Comparison of ENCODE assay signal across 9 cellular contexts in genomic region chr17:57284583-57284982, GRCh38. TPM values are rescaled to one million over a fixed set of nuclear protein-coding genes. Genes with fewer than 3 reads are reported as not detected.
DNase-seq lines count a peak whose midpoint lies in the region; ATAC-seq, FAIRE-seq and TF ChIP-seq lines count a peak whose summit lies in the region.
"Had no signal": no experiment of that assay in that cellular context is flagged by ENCODE, and none has a peak within 500 bp of the region (broad histone marks: within the 10 kb centered on the region; RNA-seq: fewer than 3 reads in every experiment).

No MANE protein-coding gene starts in this region.

- peak; percentile 25 for ATAC-seq in DND-41 (ENCODE audit: insufficient read depth, low read depth)
- ATAC-seq in natural killer cell treated with Interleukin-12 subunit alpha and Interleukin-12 subunit beta and Interleukin-15 and Interleukin-18, amount 100 ng/mL, for 72 hours: no peak

- H3K9me3 ChIP-seq in DND-41 (ENCODE audit: insufficient read depth, low read length, severe bottlenecking): no peaks in the 10 kb centered on the region
- H3K9me3 ChIP-seq in HUES48 (ENCODE audit: control insufficient read depth, insufficient read depth, low read length): no peaks in the 10 kb centered on the region
- H3K9me3 ChIP-seq in PC-9 (ENCODE audit: insufficient read depth, low read depth): no peaks in the 10 kb centered on the region
- H3K9me3 ChIP-seq: esophagus muscularis mucosa had no signal

- no peak for TF ChIP-seq CTCF in DND-41 (IDR thresholded peaks at IDR 0.05; ENCODE audit: borderline replicate concordance, extremely low read depth, low read length, poor library complexity, severe bottlenecking)
- TF ChIP-seq CTCF in PC-9 (conservative IDR thresholded peaks at IDR 0.05): no peak

- no peaks in the 10 kb centered on the region for H3F3A ChIP-seq in PC-9 (ENCODE audit: insufficient read depth, low read depth)

- H3K4me1 ChIP-seq in DND-41 (ENCODE audit: insufficient read depth, low read length) (peaks cover 98% of the 10 kb centered on the region), HUES48 (ENCODE audit: control insufficient read depth, insufficient read depth, low read length) (peaks cover 53% of the 10 kb centered on the region), PC-9 (replicated peaks; ENCODE audit: insufficient read depth) (no peaks in the 10 kb centered on the region)

- H3K9me3 Mint-ChIP-seq in activated naive CD8-positive, alpha-beta T cell treated with anti-CD3 and anti-CD28 coated beads for 36 hours: no peaks in the 10 kb centered on the region
- H3K9me3 Mint-ChIP-seq in natural killer cell treated with Interleukin-12 subunit alpha and Interleukin-12 subunit beta and Interleukin-15 and Interleukin-18, amount 100 ng/mL, for 72 hours: no peaks in the 10 kb centered on the region

- DNase-seq in DND-41: peak; percentile 53
- DNase-seq in activated naive CD8-positive, alpha-beta T cell treated with anti-CD3 and anti-CD28 coated beads for 36 hours: peak; percentile 26
- no peak for DNase-seq in natural killer cell treated with Interleukin-12 subunit alpha and Interleukin-12 subunit beta and Interleukin-15 and Interleukin-18, amount 100 ng/mL, for 72 hours (ENCODE audit: low spot score)
- DNase-seq in DMS79 treated with DMSO at 0.1 percent for 48 hours (lab: John Stamatoyannopoulos, UW): no peak
- DNase-seq in urothelium cell line (ENCODE audit: low spot score): no peak
- no peak for DNase-seq in PC-9
- DNase-seq in NCI-H345 (lab: John Stamatoyannopoulos, UW): no peak

- H3K9me2 ChIP-seq in PC-9 (ENCODE audit: insufficient read depth): no peaks in the 10 kb centered on the region

- H3K36me3 Mint-ChIP-seq in activated naive CD8-positive, alpha-beta T cell treated with anti-CD3 and anti-CD28 coated beads for 36 hours: peaks cover 20% of the 10 kb centered on the region
- H3K36me3 Mint-ChIP-seq in natural killer cell treated with Interleukin-12 subunit alpha and Interleukin-12 subunit beta and Interleukin-15 and Interleukin-18, amount 100 ng/mL, for 72 hours: no peaks in the 10 kb centered on the region

- H4K20me1 ChIP-seq in DND-41 (ENCODE audit: insufficient read depth, low read length) (peaks cover 81% of the 10 kb centered on the region), PC-9 (ENCODE audit: insufficient read depth) (no peaks in the 10 kb centered on the region)

- no peaks in the 10 kb centered on the region for H3K27me3 Mint-ChIP-seq in activated naive CD8-positive, alpha-beta T cell treated with anti-CD3 and anti-CD28 coated beads for 36 hours
- no peaks in the 10 kb centered on the region for H3K27me3 Mint-ChIP-seq in natural killer cell treated with Interleukin-12 subunit alpha and Interleukin-12 subunit beta and Interleukin-15 and Interleukin-18, amount 100 ng/mL, for 72 hours

- H3K27ac ChIP-seq in DND-41 (ENCODE audit: low read length) (peak overlapping the region; percentile 91), HUES48 (ENCODE audit: low read depth, low read length) (peak overlapping the region; percentile 81), PC-9 (no peak overlapping the region)
- H3K27ac ChIP-seq: esophagus muscularis mucosa had no signal

- CTCF ChIA-PET in PC-9 (lab: Charles Lee): no interaction called here

- peak overlapping the region; percentile 65 for H3K4me3 Mint-ChIP-seq in activated naive CD8-positive, alpha-beta T cell treated with anti-CD3 and anti-CD28 coated beads for 36 hours
- peak overlapping the region; percentile 25 for H3K4me3 Mint-ChIP-seq in natural killer cell treated with Interleukin-12 subunit alpha and Interleukin-12 subunit beta and Interleukin-15 and Interleukin-18, amount 100 ng/mL, for 72 hours

- H3K9ac ChIP-seq in DND-41 (ENCODE audit: low read depth, low read length) (peak overlapping the region; percentile 55), HUES48 (ENCODE audit: low read depth, low read length) (no peak overlapping the region)

- H3K4me1 Mint-ChIP-seq in activated naive CD8-positive, alpha-beta T cell treated with anti-CD3 and anti-CD28 coated beads for 36 hours: peaks cover 70% of the 10 kb centered on the region
- H3K4me1 Mint-ChIP-seq in natural killer cell treated with Interleukin-12 subunit alpha and Interleukin-12 subunit beta and Interleukin-15 and Interleukin-18, amount 100 ng/mL, for 72 hours (ENCODE audit: low read depth in 2 of 2): peaks cover 57 to 58% of the 10 kb centered on the region in 2 donors

- no peak for FAIRE-seq in urothelium cell line (lab: Jason Lieb, UNC)

- H3K4me2 ChIP-seq in DND-41 (ENCODE audit: insufficient read depth, low read length) (peak overlapping the region; percentile 76), PC-9 (no peak overlapping the region)

- no peak overlapping the region for H2AFZ ChIP-seq in DND-41 (ENCODE audit: low read depth, low read length)
- no peak overlapping the region for H2AFZ ChIP-seq in PC-9

- no TSS peak for BruUV-seq in PC-9 (replicated peaks; lab: Mats Ljungman, UMichigan)

- H3K4me3 ChIP-seq in DND-41 (ENCODE audit: low read depth in 1 of 2, low read length in 2 of 2) (peak overlapping the region in 1 of 2 experiments; percentile 50; a peak in 2 of 4 replicates), HUES48 (ENCODE audit: low read depth, low read length) (no peak overlapping the region), PC-9 (no peak overlapping the region)
- H3K4me3 ChIP-seq: esophagus muscularis mucosa had no signal

- peak overlapping the region; percentile 84 for H3K27ac Mint-ChIP-seq in activated naive CD8-positive, alpha-beta T cell treated with anti-CD3 and anti-CD28 coated beads for 36 hours
- H3K27ac Mint-ChIP-seq in natural killer cell treated with Interleukin-12 subunit alpha and Interleukin-12 subunit beta and Interleukin-15 and Interleukin-18, amount 100 ng/mL, for 72 hours: peak overlapping the region; percentile 40 to 67

- H3K27me3 ChIP-seq in DND-41 (ENCODE audit: insufficient read depth, low read length, poor library complexity) (no peaks in the 10 kb centered on the region), HUES48 (ENCODE audit: control insufficient read depth, insufficient read depth, low read length) (no peaks in the 10 kb centered on the region), PC-9 (ENCODE audit: insufficient read depth, low read depth) (peaks cover 65% of the 10 kb centered on the region)
- H3K27me3 ChIP-seq: esophagus muscularis mucosa had no signal

- H3K79me2 ChIP-seq in DND-41 (ENCODE audit: insufficient read depth, low read length) (peaks cover 100% of the 10 kb centered on the region), PC-9 (ENCODE audit: low read depth) (no peaks in the 10 kb centered on the region)

- intact Hi-C loops in PC-9 (cut with micrococcal nuclease; ENCODE audit: unreplicated experiment): no loop called here

- peaks cover 81% of the 10 kb centered on the region for H3K36me3 ChIP-seq in DND-41 (ENCODE audit: insufficient read depth, low read length)
- peaks cover 9% of the 10 kb centered on the region; the same call in 1 of the 2 replicates for H3K36me3 ChIP-seq in HUES48 (ENCODE audit: control insufficient read depth, insufficient read depth, low read length)
- H3K36me3 ChIP-seq in PC-9 (ENCODE audit: low read depth): no peaks in the 10 kb centered on the region

- POLR2A ChIA-PET in PC-9 (lab: Charles Lee; ENCODE audit: unreplicated experiment): no interaction called here

RNA-seq across cellular contexts. Expression of gene MSI2, which starts 28.3 kb away (rescaled TPM):
- total RNA-seq in activated naive CD8-positive, alpha-beta T cell treated with anti-CD3 and anti-CD28 coated beads for 36 hours: 10 to 100 TPM; 48.0 to 49.4 TPM
- 100 to 1,000 TPM in 1 of 2 donors, 10 to 100 TPM in 1; 51.3 to 126 TPM for total RNA-seq in natural killer cell treated with Interleukin-12 subunit alpha and Interleukin-12 subunit beta and Interleukin-15 and Interleukin-18, amount 100 ng/mL, for 72 hours
- total RNA-seq in PC-9 (2021): 11.8 and 15.7 TPM in 2 replicates

Comparison
In these comparisons a context has a peak if more than half of its experiments do, and no peak if none do; other contexts are left out.
1. DNase-seq: peak in DND-41 (single experiment) and activated naive CD8-positive, alpha-beta T cell treated with anti-CD3 and anti-CD28 coated beads for 36 hours (single experiment); none in natural killer cell treated with Interleukin-12 subunit alpha and Interleukin-12 subunit beta and Interleukin-15 and Interleukin-18, amount 100 ng/mL, for 72 hours (single experiment), DMS79 treated with DMSO at 0.1 percent for 48 hours (single experiment), urothelium cell line (single experiment), PC-9 (0 of 2) and NCI-H345 (single experiment).